In the genomic region with DNA sequence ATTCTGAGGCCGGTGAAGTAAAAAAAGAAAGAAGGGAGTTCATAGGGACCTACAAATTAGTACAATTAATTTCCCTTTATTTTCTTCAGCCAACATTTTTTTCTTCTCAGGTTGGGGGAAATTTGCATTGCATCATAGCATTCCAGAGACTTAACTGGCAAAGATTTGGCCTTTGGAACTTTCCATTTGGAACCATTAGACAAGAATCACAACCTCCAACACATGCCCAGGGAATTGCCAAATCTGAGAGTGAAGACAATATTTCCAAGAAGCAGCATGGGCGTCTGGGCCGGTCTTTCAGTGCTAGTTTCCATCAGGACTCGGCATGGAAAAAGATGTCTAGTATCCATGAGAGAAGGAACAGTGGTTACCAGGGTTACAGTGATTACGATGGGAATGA, we compare ENCODE assay signal across 17 cellular contexts.
"Had no signal": no experiment of that assay in that cellular context is flagged by ENCODE, and none has a peak within 500 bp of the region (broad histone marks: within the 10 kb centered on the region; RNA-seq: fewer than 3 reads in every experiment).

No MANE protein-coding gene starts in this region.

- ATAC-seq: activated naive CD4-positive, alpha-beta T cell treated with anti-CD3 and anti-CD28 coated beads, Interleukin-2, amount 50 U/mL, for 72 hours; left ventricle myocardium superior had no signal

- H3K9me3 Mint-ChIP-seq: activated naive CD4-positive, alpha-beta T cell treated with anti-CD3 and anti-CD28 coated beads, Interleukin-2, amount 50 U/mL, for 72 hours; nephron progenitor cell had no signal

- H3K9me3 ChIP-seq: colonic mucosa, sigmoid colon had no signal

- H3K27ac Mint-ChIP-seq: activated naive CD4-positive, alpha-beta T cell treated with anti-CD3 and anti-CD28 coated beads, Interleukin-2, amount 50 U/mL, for 72 hours; nephron progenitor cell had no signal

- H3K4me3 ChIP-seq: cardiac muscle cell, colonic mucosa, sigmoid colon had no signal

- H3K36me3 ChIP-seq: colonic mucosa had no signal

- H3K27me3 ChIP-seq: cardiac muscle cell, colonic mucosa, sigmoid colon had no signal

- DNase-seq: activated CD4-positive, alpha-beta T cell treated with anti-CD3 and anti-CD28 coated beads, Interleukin-2, amount 50 U/mL, for 1 hour; activated effector memory CD4-positive, alpha-beta T cell treated with anti-CD3 and anti-CD28 coated beads, Interleukin-2, amount 50 U/mL, for 16 hours; activated T-cell treated with anti-CD3 and anti-CD28 coated beads for 4 hours; colonic mucosa; effector memory CD4-positive, alpha-beta T cell; foreskin melanocyte; head of caudate nucleus; left ventricle myocardium superior; nephron progenitor cell; sigmoid colon; stimulated activated CD4-positive, alpha-beta T cell treated with anti-CD3 and anti-CD28 coated beads, Interleukin-12 subunit alpha, Interleukin-12 subunit beta, amount 100 ng/mL, for 4 hours; stimulated activated CD4-positive, alpha-beta T cell treated with anti-CD3 and anti-CD28 coated beads, Interleukin-2, amount 100 ng/mL, for 48 hours; stimulated activated naive CD4-positive, alpha-beta T cell treated with Interleukin-2 at 50 U/mL for 16 hours; T-helper 2 cell; trophoblast cell had no signal

- H3K27ac ChIP-seq: cardiac muscle cell, colonic mucosa, sigmoid colon had no signal

- H3K4me3 Mint-ChIP-seq: nephron progenitor cell had no signal

- H3K4me1 ChIP-seq: colonic mucosa, sigmoid colon had no signal
